1 cellular context compared by ENCODE assay signal in genomic region chr16:15701367-15701766, GRCh38.
TF ChIP-seq lines count a peak whose summit lies in the region.

No MANE protein-coding gene starts in this region.

TF ChIP-seq in endothelial cell of umbilical vein, 7 proteins besides CTCF, POLR2A, EP300 and RAD21:
- no peak for TF ChIP-seq FOS (IDR thresholded peaks at IDR 0.05; ENCODE audit: borderline replicate concordance, insufficient read depth, low read length)
- TF ChIP-seq JUN (IDR thresholded peaks at IDR 0.05; ENCODE audit: borderline replicate concordance, insufficient read depth, insufficient read length, low read depth) = no peak
- no peak for TF ChIP-seq EZH2 (IDR thresholded peaks at IDR 0.05; ENCODE audit: borderline replicate concordance, low read depth, low read length, severe bottlenecking)
- TF ChIP-seq, protein P1, sequence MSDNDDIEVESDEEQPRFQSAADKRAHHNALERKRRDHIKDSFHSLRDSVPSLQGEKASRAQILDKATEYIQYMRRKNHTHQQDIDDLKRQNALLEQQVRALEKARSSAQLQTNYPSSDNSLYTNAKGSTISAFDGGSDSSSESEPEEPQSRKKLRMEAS (IDR thresholded peaks at IDR 0.05; ENCODE audit: insufficient read depth, insufficient read length) = no peak
- TF ChIP-seq GATA2 (IDR thresholded peaks at IDR 0.05; ENCODE audit: insufficient read depth, insufficient read length, low read depth, low read length) = no peak
- TF ChIP-seq MYC (IDR thresholded peaks at IDR 0.05; ENCODE audit: low read depth, low read length) = no peak
